ENCODE assay signal across 16 cellular contexts in genomic region chr3:33008282-33008681, GRCh38. TPM values are rescaled to one million over a fixed set of nuclear protein-coding genes. Genes with fewer than 3 reads are reported as not detected.
DNase-seq lines count a peak whose midpoint lies in the region; ATAC-seq, FAIRE-seq and TF ChIP-seq lines count a peak whose summit lies in the region.
"Had no signal": no experiment of that assay in that cellular context is flagged by ENCODE, and none has a peak within 500 bp of the region (broad histone marks: within the 10 kb centered on the region; RNA-seq: fewer than 3 reads in every experiment).

No MANE protein-coding gene starts in this region.

- H3K9me3 ChIP-seq in K562 (replicated peaks; ENCODE audit: control insufficient read depth, insufficient read depth, low read depth, low read length) = 0 out of 2 replicates have a peak, but pooled peaks cover 4% of the 10 kb centered on the region
- no peaks in the 10 kb centered on the region for H3K9me3 ChIP-seq in HAP-1
- H3K9me3 ChIP-seq: upper lobe of left lung had no signal

- no peak for TF ChIP-seq CTCF in K562 (IDR thresholded peaks at IDR 0.05 in 2 of 3, conservative IDR thresholded peaks at IDR 0.05 in 1 of 3; ENCODE audit: insufficient read depth in 2 of 3, low read depth in 1 of 3, low read length in 3 of 3)

- peaks cover 7% of the 10 kb centered on the region for H3K9me3 Mint-ChIP-seq in activated CD4-positive, alpha-beta T cell treated with anti-CD3 and anti-CD28 coated beads, Interleukin-2, amount 10 ng/mL, durations not matched to agents 7 days and 5 days

- H3K27ac Mint-ChIP-seq in activated CD4-positive, alpha-beta T cell treated with anti-CD3 and anti-CD28 coated beads, Interleukin-2, amount 10 ng/mL, durations not matched to agents 7 days and 5 days = peak overlapping the region; percentile 80
- H3K27ac Mint-ChIP-seq: brain had no signal

- TF ChIP-seq EP300 in K562 (IDR thresholded peaks at IDR 0.05; ENCODE audit: low read length) = peak; percentile 79; the same call in 1 of the 2 replicates

- H3K4me3 Mint-ChIP-seq in activated CD4-positive, alpha-beta T cell treated with anti-CD3 and anti-CD28 coated beads, Interleukin-2, amount 10 ng/mL, durations not matched to agents 7 days and 5 days = peak overlapping the region; percentile 24
- H3K4me3 Mint-ChIP-seq: brain, neural crest cell had no signal

- H3K27me3 Mint-ChIP-seq in activated CD4-positive, alpha-beta T cell treated with anti-CD3 and anti-CD28 coated beads, Interleukin-2, amount 10 ng/mL, durations not matched to agents 7 days and 5 days = no peaks in the 10 kb centered on the region
- H3K27me3 Mint-ChIP-seq: brain had no signal

- 44% methylated on average over 3 of the region's 3 CpGs for WGBS in K562 (ENCODE audit: insufficient coverage, low coverage, missing lambda C conversion rate)

- in situ Hi-C loops in K562 (cut with MboI) (no loop called here), HAP-1 (cut with MboI; ENCODE audit: low sequenced_read_pairs) (no loop called here)

- CTCF ChIA-PET in activated CD4-positive, alpha-beta T cell treated with anti-CD3 and anti-CD28 coated beads, Interleukin-2, amount 10 ng/mL, durations not matched to agents 7 days and 5 days (lab: Charles Lee) = interaction anchor here (0.6 to 2.5 kb wide), 7 partner anchors 8 to 66 kb away, joined by 3 to 7 read pairs (median 3); no protein-coding TSS in a partner anchor
- CTCF ChIA-PET in K562 (lab: Yijun Ruan, JAX; ENCODE audit: low intra/inter-chr PET ratio) = no interaction called here

- no peaks in the 10 kb centered on the region for H4K20me1 ChIP-seq in K562 (replicated peaks; ENCODE audit: control insufficient read depth, insufficient read depth, low read length)

- H3K4me2 ChIP-seq in K562 (ENCODE audit: insufficient read depth, low read length) = peak overlapping the region; percentile 16

- peak; percentile 39 for DNase-seq in activated CD4-positive, alpha-beta T cell treated with anti-CD3 and anti-CD28 coated beads, Interleukin-2, amount 10 ng/mL, durations not matched to agents 7 days and 5 days
- no peak for DNase-seq in activated CD4-positive, alpha-beta T cell treated with anti-CD3 and anti-CD28 coated beads, Interleukin-2, amount 50 U/mL, for 1 hour
- DNase-seq in T-helper 2 cell (peak in 3 of 5 experiments; percentile 29 to 81 (median 40)), K562 (ENCODE audit: extremely low read depth in 1 of 4, low spot score in 3 of 4) (peak; percentile 40 to 78 (median 58)), NCI-H1436 (lab: John Stamatoyannopoulos, UW) (no peak), GM19240 (ENCODE audit: insufficient read length, low spot score) (no peak), HAP-1 (ENCODE audit: low spot score in 2 of 2) (no peak)
- DNase-seq in stimulated activated naive CD8-positive, alpha-beta T cell treated with anti-CD3 and anti-CD28 coated beads, Interleukin-15, Interleukin-2, amounts not matched to agents 100 U/mL and 50 U/mL, for 24 hours = no peak
- DNase-seq: MM.1S, SHP77 treated with DMSO at 0.1 percent for 48 hours, upper lobe of left lung had no signal

- H3K79me2 ChIP-seq in K562 (ENCODE audit: control insufficient read depth, insufficient read depth, low read length) = no peaks in the 10 kb centered on the region

- intact Hi-C loops in K562 (cut with micrococcal nuclease) = no loop called here

- H3K27ac ChIP-seq in K562 (ENCODE audit: extremely low read depth, low read depth, low read length) = peak overlapping the region; percentile 57
- H3K27ac ChIP-seq: upper lobe of left lung had no signal

- no TSS peak for BruUV-seq in K562 (replicated peaks; lab: Mats Ljungman, UMichigan)

- H3K9ac ChIP-seq in K562 (ENCODE audit: insufficient read depth in 1 of 2, low read depth in 2 of 2, low read length in 2 of 2) = peak overlapping the region in 1 of 2 experiments; percentile 54; a peak in 1 of 4 replicates

- peak overlapping the region; percentile 18 for H2AFZ ChIP-seq in K562 (ENCODE audit: low read depth, low read length)

- H3K4me3 ChIP-seq in K562 (no peak overlapping the region), HAP-1 (no peak overlapping the region)
- H3K4me3 ChIP-seq: upper lobe of left lung had no signal

- peak; percentile 85 for ATAC-seq in K562
- ATAC-seq in stimulated activated naive CD8-positive, alpha-beta T cell treated with anti-CD3 and anti-CD28 coated beads, Interleukin-15, Interleukin-2, amounts not matched to agents 100 U/mL and 50 U/mL, for 24 hours = peak; percentile 8
- ATAC-seq: left lobe of liver had no signal

- peak; percentile 84 for FAIRE-seq in K562 (lab: Jason Lieb, UNC)
- FAIRE-seq: A204.1 had no signal

- TF ChIP-seq RAD21 in K562 (CRISPR knock-in tag; conservative IDR thresholded peaks at IDR 0.05 in 1 of 2, IDR thresholded peaks at IDR 0.05 in 1 of 2) = no peak

- H3K27me3 ChIP-seq in K562 (ENCODE audit: control insufficient read depth in 2 of 2, insufficient read depth in 2 of 2, low read length in 2 of 2) (no peaks in the 10 kb centered on the region), HAP-1 (ENCODE audit: low read depth) (no peaks in the 10 kb centered on the region)
- H3K27me3 ChIP-seq: upper lobe of left lung had no signal

- 0 out of 2 replicates have a peak, but pooled peaks have one; percentile 18 for TF ChIP-seq POLR2A in K562 (conservative IDR thresholded peaks at IDR 0.05)

- H3K4me1 ChIP-seq in K562 (replicated peaks in 1 of 2; ENCODE audit: control insufficient read depth in 2 of 2, insufficient read depth in 2 of 2, low read length in 2 of 2) (peaks cover 10 to 12% of the 10 kb centered on the region in 2 experiments; a peak in 4 of 5 replicates), HAP-1 (peaks cover 3% of the 10 kb centered on the region)
- H3K4me1 ChIP-seq: upper lobe of left lung had no signal

- no peaks in the 10 kb centered on the region for H3K9me1 ChIP-seq in K562 (ENCODE audit: control insufficient read depth, insufficient read depth, low read length)

- H3K36me3 ChIP-seq in K562 (ENCODE audit: control insufficient read depth, insufficient read depth, low read length) = peaks cover 49% of the 10 kb centered on the region
- peaks cover 18% of the 10 kb centered on the region for H3K36me3 ChIP-seq in HAP-1 (replicated peaks)

- H3K36me3 Mint-ChIP-seq in activated CD4-positive, alpha-beta T cell treated with anti-CD3 and anti-CD28 coated beads, Interleukin-2, amount 10 ng/mL, durations not matched to agents 7 days and 5 days (ENCODE audit: low read depth) = peaks cover 70% of the 10 kb centered on the region

- POLR2A ChIA-PET in activated CD4-positive, alpha-beta T cell treated with anti-CD3 and anti-CD28 coated beads, Interleukin-2, amount 10 ng/mL, durations not matched to agents 7 days and 5 days (lab: Charles Lee) = no interaction called here
- POLR2A ChIA-PET in K562 (lab: Yijun Ruan, JAX) = interaction anchor here (0.7 to 1.3 kb wide), 4 partner anchors 17 to 115 kb away, joined by 3 to 5 read pairs (median 4); no protein-coding TSS in a partner anchor

- H3K4me1 Mint-ChIP-seq in activated CD4-positive, alpha-beta T cell treated with anti-CD3 and anti-CD28 coated beads, Interleukin-2, amount 10 ng/mL, durations not matched to agents 7 days and 5 days = peaks cover 35% of the 10 kb centered on the region
- H3K4me1 Mint-ChIP-seq: brain, neural crest cell had no signal

TF ChIP-seq in K562, 482 proteins besides CTCF, POLR2A, EP300 and RAD21 (continues in another document):
- peak; percentile 51; the same call in 1 of the 2 replicates for TF ChIP-seq NCOA1 (IDR thresholded peaks at IDR 0.05; ENCODE audit: low read depth)
- TF ChIP-seq PTTG1 (tag; IDR thresholded peaks at IDR 0.05; ENCODE audit: low read depth) = no peak

RNA-seq across cellular contexts. Expression of gene CCR4, which starts 56.8 kb away (rescaled TPM):
- 10 to 100 TPM; 53.2 to 60.3 TPM for total RNA-seq in activated CD4-positive, alpha-beta T cell treated with anti-CD3 and anti-CD28 coated beads, Interleukin-2, amount 10 ng/mL, durations not matched to agents 7 days and 5 days
- 0.65 and 1.2 TPM in 2 replicates for total RNA-seq in K562 (2011; cell fraction: chromatin; rRNA removed; ENCODE audit: low replicate concordance)
- 0.83 and 0.92 TPM in 2 replicates for total RNA-seq in K562 (2011; cell fraction: nucleolus; rRNA removed)
- total RNA-seq in K562 (2011; cell fraction: nucleoplasm; rRNA removed) = 0.88 and 1.1 TPM in 2 replicates
- 0.20 and 0.45 TPM in 2 replicates for total RNA-seq in K562 (2014; rRNA removed)
- total RNA-seq in K562 (2014; rRNA removed; fragmentation: Illumina TruSeq; extraction: Trizol) = 0.22 and 0.45 TPM in 2 replicates
- total RNA-seq in K562 (2015; rRNA removed; fragmentation: Illumina TruSeq; extraction: Trizol) = 0.04 TPM in 1 of 2 replicates, not detected in the other
- total RNA-seq in K562 (2021) = 0.47 and 0.49 TPM in 2 replicates
- polyA plus RNA-seq in K562 (2011; rRNA removed) = 0.27 and 0.47 TPM in 2 replicates
- polyA plus RNA-seq in K562 (2011; cell fraction: cytosol; rRNA removed) = 0.25 and 0.36 TPM in 2 replicates
- 0.17 and 0.21 TPM in 2 replicates for polyA plus RNA-seq in K562 (2011; cell fraction: nucleus; rRNA removed)
- 0.07 TPM in 2 replicates for polyA plus RNA-seq in K562 (2012)
- 0.28 and 0.33 TPM in 2 replicates for polyA plus RNA-seq in K562 (2014; fragmentation: Illumina TruSeq; extraction: Trizol)
- polyA plus RNA-seq in K562 (2014; fragmentation: Nextera tagmentation; extraction: Ambion mirVana) = under 1 TPM in 1 of 2 experiments, not detected in 1; 0.04 TPM
- 0.19 and 0.20 TPM in 2 replicates for polyA plus RNA-seq in K562 (2014; rRNA removed)
- polyA minus RNA-seq in K562 (2011; rRNA and poly(A)+ RNA removed) = 0.39 and 0.77 TPM in 2 replicates
- 0.38 and 0.64 TPM in 2 replicates for polyA minus RNA-seq in K562 (2011; cell fraction: cytosol; rRNA and poly(A)+ RNA removed)
- polyA minus RNA-seq in K562 (2011; cell fraction: nucleus; rRNA and poly(A)+ RNA removed) = 0.22 and 0.27 TPM in 2 replicates
- total RNA-seq: HT-29, neural crest cell had no signal

Comparison
In these comparisons a context has a peak if more than half of its experiments do, and no peak if none do; other contexts are left out.
1. DNase-seq: peak in activated CD4-positive, alpha-beta T cell treated with anti-CD3 and anti-CD28 coated beads, Interleukin-2, amount 10 ng/mL, durations not matched to agents 7 days and 5 days (single experiment), T-helper 2 cell (3 of 5) and K562 (4 of 4); none in activated CD4-positive, alpha-beta T cell treated with anti-CD3 and anti-CD28 coated beads, Interleukin-2, amount 50 U/mL, for 1 hour (single experiment), stimulated activated naive CD8-positive, alpha-beta T cell treated with anti-CD3 and anti-CD28 coated beads, Interleukin-15, Interleukin-2, amounts not matched to agents 100 U/mL and 50 U/mL, for 24 hours (single experiment), NCI-H1436 (single experiment), GM19240 (single experiment) and HAP-1 (0 of 2).
2. RNA of gene CCR4, which starts 56.8 kb away (total RNA-seq): 53.2 to 60.3 TPM in activated CD4-positive, alpha-beta T cell treated with anti-CD3 and anti-CD28 coated beads, Interleukin-2, amount 10 ng/mL, durations not matched to agents 7 days and 5 days; 0.04 to 1.2 TPM in K562; every median in the first group is over 10 times any median in the second.